11 cellular contexts compared by ENCODE assay signal in genomic region chr3:160697628-160698382, GRCh38. TPM values are rescaled to one million over a fixed set of nuclear protein-coding genes. Genes with fewer than 3 reads are reported as not detected.
DNase-seq lines count a peak whose midpoint lies in the region; ATAC-seq and TF ChIP-seq lines count a peak whose summit lies in the region.
"Had no signal": no experiment of that assay in that cellular context is flagged by ENCODE, and none has a peak within 500 bp of the region (broad histone marks: within the 10 kb centered on the region; RNA-seq: fewer than 3 reads in every experiment).

No MANE protein-coding gene starts in this region.

- no peaks in the 10 kb centered on the region for H3K27me3 Mint-ChIP-seq in progenitor cell of endocrine pancreas

- H3K4me3 ChIP-seq in foreskin fibroblast (ENCODE audit: low read depth in 1 of 2, low read length in 2 of 2) (no peak overlapping the region), BE2C (ENCODE audit: low read depth, low read length) (no peak overlapping the region)
- H3K4me3 ChIP-seq: gastroesophageal sphincter had no signal

- H3K4me1 ChIP-seq in BE2C: no peaks in the 10 kb centered on the region
- H3K4me1 ChIP-seq: gastroesophageal sphincter had no signal

- no peaks in the 10 kb centered on the region for H3K27me3 ChIP-seq in BE2C
- H3K27me3 ChIP-seq: gastroesophageal sphincter had no signal

- H3K27ac Mint-ChIP-seq in progenitor cell of endocrine pancreas: no peak overlapping the region
- H3K27ac Mint-ChIP-seq: stimulated activated naive CD8-positive, alpha-beta T cell treated with anti-CD3 and anti-CD28 coated beads, Interleukin-15, Interleukin-2, amounts not matched to agents 100 ng/mL and 50 ng/mL, for 24 hours had no signal

- TF ChIP-seq CTCF in foreskin fibroblast (IDR thresholded peaks at IDR 0.05; ENCODE audit: low read depth, low read length) (no peak), progenitor cell of endocrine pancreas (IDR thresholded peaks at IDR 0.05; ENCODE audit: unreplicated experiment) (no peak), BE2C (IDR thresholded peaks at IDR 0.05; ENCODE audit: low read depth, low read length) (no peak)

- no peaks in the 10 kb centered on the region for H3K9me3 Mint-ChIP-seq in progenitor cell of endocrine pancreas (ENCODE audit: low read depth)
- H3K9me3 Mint-ChIP-seq: stimulated activated naive CD8-positive, alpha-beta T cell treated with anti-CD3 and anti-CD28 coated beads, Interleukin-15, Interleukin-2, amounts not matched to agents 100 ng/mL and 50 ng/mL, for 24 hours had no signal

- no peaks in the 10 kb centered on the region for H3K36me3 ChIP-seq in BE2C
- H3K36me3 ChIP-seq: gastroesophageal sphincter had no signal

- H3K9me3 ChIP-seq in BE2C: no peaks in the 10 kb centered on the region
- H3K9me3 ChIP-seq: gastroesophageal sphincter had no signal

- H3K4me3 Mint-ChIP-seq in progenitor cell of endocrine pancreas (ENCODE audit: low read depth): no peak overlapping the region
- H3K4me3 Mint-ChIP-seq: stimulated activated naive CD8-positive, alpha-beta T cell treated with anti-CD3 and anti-CD28 coated beads, Interleukin-15, Interleukin-2, amounts not matched to agents 100 ng/mL and 50 ng/mL, for 24 hours had no signal

- peaks cover 19% of the 10 kb centered on the region for H3K4me1 Mint-ChIP-seq in progenitor cell of endocrine pancreas (ENCODE audit: low read depth)

- H3K36me3 Mint-ChIP-seq in progenitor cell of endocrine pancreas (ENCODE audit: insufficient read depth): no peaks in the 10 kb centered on the region

- ATAC-seq in GM21619 (IDR thresholded peaks at IDR 0.05; ENCODE audit: unreplicated experiment): peak; percentile 73
- ATAC-seq: gastroesophageal sphincter had no signal

- peak; percentile 51 for DNase-seq in GM04503 (ENCODE audit: low read depth)
- peak; percentile 64 for DNase-seq in NCI-H226
- DNase-seq in foreskin fibroblast: peak; percentile 48 to 62
- DNase-seq in HK-2 (ENCODE audit: unreplicated experiment): no peak
- no peak for DNase-seq in progenitor cell of endocrine pancreas (ENCODE audit: low spot score, unreplicated experiment)
- no peak for DNase-seq in stimulated activated naive CD4-positive, alpha-beta T cell (lab: John Stamatoyannopoulos, UW)
- DNase-seq in BE2C: no peak
- DNase-seq: nucleus accumbens had no signal

RNA-seq across cellular contexts. Expression of gene ARL14, which starts 20.8 kb away (rescaled TPM):
- 0.50 and 1.00 TPM in 2 replicates for total RNA-seq in progenitor cell of endocrine pancreas
- not detected for polyA plus RNA-seq in BE2C (2012; ENCODE audit: insufficient read depth, insufficient read length, low read depth)
- total RNA-seq: gastroesophageal sphincter had no signal

RNA-seq across cellular contexts. Expression of gene PPM1L, which starts 58.2 kb away (rescaled TPM):
- 29.8 and 30.1 TPM in 2 replicates for total RNA-seq in progenitor cell of endocrine pancreas
- polyA plus RNA-seq in BE2C (2012; ENCODE audit: insufficient read depth, insufficient read length, low read depth): 11.2 TPM

Comparison
In these comparisons a context has a peak if more than half of its experiments do, and no peak if none do; other contexts are left out.
1. DNase-seq: peak in GM04503 (single experiment), NCI-H226 (single experiment) and foreskin fibroblast (2 of 2); none in HK-2 (single experiment), progenitor cell of endocrine pancreas (single experiment), stimulated activated naive CD4-positive, alpha-beta T cell (0 of 6) and BE2C (single experiment).